Comparison of ENCODE assay signal across 1 cellular context in genomic region chr17:78360371-78361226, GRCh38.
A peak's percentile ranks its signal among the peaks of the same experiment; 100 is the strongest.
TF ChIP-seq lines count a peak whose summit lies in the region.

No MANE protein-coding gene starts in this region.

TF ChIP-seq in HEK293, 187 proteins besides CTCF, POLR2A, EP300 and RAD21 (continued from another document):
- TF ChIP-seq PATZ1 (tag by site-specific recombination; IDR thresholded peaks at IDR 0.05): peak; percentile 85; the same call in 1 of the 2 replicates
- peak; percentile 55 for TF ChIP-seq PRDM10 (tag by site-specific recombination; IDR thresholded peaks at IDR 0.05)
- TF ChIP-seq ZNF266 (tag by site-specific recombination; IDR thresholded peaks at IDR 0.05; ENCODE audit: low read depth): no peak
- TF ChIP-seq ZNF571 (tag by site-specific recombination; IDR thresholded peaks at IDR 0.05): no peak
- TF ChIP-seq ZBTB6 (tag by site-specific recombination; IDR thresholded peaks at IDR 0.05): no peak
- no peak for TF ChIP-seq ZNF544 (tag by site-specific recombination; IDR thresholded peaks at IDR 0.05)
- TF ChIP-seq ZNF311 (tag by site-specific recombination; IDR thresholded peaks at IDR 0.05; ENCODE audit: borderline replicate concordance): no peak
- peak; percentile 95 for TF ChIP-seq ZNF777 (tag by site-specific recombination; IDR thresholded peaks at IDR 0.05; ENCODE audit: borderline replicate concordance)
- peak; percentile 63 for TF ChIP-seq ZNF398 (tag by site-specific recombination; IDR thresholded peaks at IDR 0.05)
- TF ChIP-seq REPIN1 (tag by site-specific recombination; IDR thresholded peaks at IDR 0.05; ENCODE audit: low read depth): no peak
- TF ChIP-seq MEIS1 (CRISPR knock-in tag; IDR thresholded peaks at IDR 0.05; ENCODE audit: borderline replicate concordance): no peak
- no peak for TF ChIP-seq RBAK (tag by site-specific recombination; IDR thresholded peaks at IDR 0.05)
- TF ChIP-seq ZNF223 (tag by site-specific recombination; IDR thresholded peaks at IDR 0.05): no peak
- TF ChIP-seq ZNF157 (tag by site-specific recombination; IDR thresholded peaks at IDR 0.05): no peak
- 0 out of 2 replicates have a peak, but pooled peaks have one; percentile 11 for TF ChIP-seq ZNF488 (tag by site-specific recombination; IDR thresholded peaks at IDR 0.05)
- no peak for TF ChIP-seq WT1 (tag by site-specific recombination; IDR thresholded peaks at IDR 0.05)
- TF ChIP-seq KLF7 (tag by site-specific recombination; IDR thresholded peaks at IDR 0.05; ENCODE audit: borderline replicate concordance): peak; percentile 9; the same call in 1 of the 2 replicates
- TF ChIP-seq ZBTB20 (tag by site-specific recombination; IDR thresholded peaks at IDR 0.05): peak; percentile 49; the same call in 1 of the 2 replicates
- TF ChIP-seq ZNF560 (tag by site-specific recombination; IDR thresholded peaks at IDR 0.05; ENCODE audit: borderline replicate concordance): no peak
- TF ChIP-seq KLF17 (tag by site-specific recombination; IDR thresholded peaks at IDR 0.05): peak; percentile 79
- no peak for TF ChIP-seq ZNF514 (tag by site-specific recombination; IDR thresholded peaks at IDR 0.05)
- TF ChIP-seq ZNF114 (tag by site-specific recombination; IDR thresholded peaks at IDR 0.05): no peak
- peak; percentile 75 for TF ChIP-seq BCL11B (tag by site-specific recombination; IDR thresholded peaks at IDR 0.05; ENCODE audit: low read depth)
- no peak for TF ChIP-seq HOXC10 (CRISPR knock-in tag; IDR thresholded peaks at IDR 0.05)
- TF ChIP-seq REST (tag by site-specific recombination; IDR thresholded peaks at IDR 0.05): peak; percentile 37
- 0 out of 2 replicates have a peak, but pooled peaks have one; percentile 30 for TF ChIP-seq BCL11A (tag by site-specific recombination; IDR thresholded peaks at IDR 0.05; ENCODE audit: low read depth)
- TF ChIP-seq GLIS2 (tag by site-specific recombination; IDR thresholded peaks at IDR 0.05): peak; percentile 92
- TF ChIP-seq GLIS1 (tag by site-specific recombination; IDR thresholded peaks at IDR 0.05): peak; percentile 50
- TF ChIP-seq ZNF501 (tag by site-specific recombination; IDR thresholded peaks at IDR 0.05): no peak; the same call in 1 of the 2 replicates
- peak; percentile 67; the same call in 1 of the 2 replicates for TF ChIP-seq ZNF394 (tag by site-specific recombination; IDR thresholded peaks at IDR 0.05; ENCODE audit: borderline replicate concordance)
